In genomic region chr19:17977073-17977472, GRCh38 we compare ENCODE assay signal across 33 cellular contexts. TPM values are rescaled to one million over a fixed set of nuclear protein-coding genes. Genes with fewer than 3 reads are reported as not detected.
"Had no signal": no experiment of that assay in that cellular context is flagged by ENCODE, and none has a peak within 500 bp of the region (broad histone marks: within the 10 kb centered on the region; RNA-seq: fewer than 3 reads in every experiment).

No MANE protein-coding gene starts in this region.

- H3K36me3 Mint-ChIP-seq: activated naive CD8-positive, alpha-beta T cell had no signal

- H3K4me3 Mint-ChIP-seq: activated CD4-positive, alpha-beta memory T cell treated with anti-CD3 and anti-CD28 coated beads, Interleukin-2, amount 10 ng/mL, durations not matched to agents 7 days and 5 days; activated CD4-positive, alpha-beta T cell treated with anti-CD3 and anti-CD28 coated beads, Interleukin-2, amount 10 ng/mL, durations not matched to agents 7 days and 5 days; activated naive CD8-positive, alpha-beta T cell; activated T-cell treated with anti-CD3 and anti-CD28 coated beads, Interleukin-2, amount 50 U/mL, for 24 hours; activated T-cell treated with anti-CD3 and anti-CD28 coated beads, Interleukin-2, amount 50 U/mL, for 72 hours; effector memory CD8-positive, alpha-beta T cell; T-helper 17 cell; T-helper 2 cell treated with Interferon-gamma antibody and Interleukin-4, amounts not matched to agents 5 μg/mL and 100 μg/mL, for 36 hours; WTC11 had no signal

- H3K27me3 ChIP-seq: body of pancreas, cardiac muscle cell, colonic mucosa, dorsolateral prefrontal cortex had no signal

- H3K36me3 ChIP-seq: cardiac muscle cell, colonic mucosa, esophagus squamous epithelium, gastroesophageal sphincter, heart right ventricle had no signal

- ATAC-seq: activated T-cell treated with anti-CD3 and anti-CD28 coated beads, Interleukin-2, amount 50 U/mL, for 72 hours; body of pancreas; effector memory CD8-positive, alpha-beta T cell; gastroesophageal sphincter; heart right ventricle; T-helper 17 cell; WTC11 had no signal

- H3K4me3 ChIP-seq: body of pancreas, cardiac muscle cell, colonic mucosa, dorsolateral prefrontal cortex, esophagus squamous epithelium, gastroesophageal sphincter, heart right ventricle had no signal

- H3K4me1 ChIP-seq: body of pancreas, colonic mucosa, esophagus squamous epithelium, gastroesophageal sphincter had no signal

- H3K27ac Mint-ChIP-seq: activated CD4-positive, alpha-beta memory T cell treated with anti-CD3 and anti-CD28 coated beads, Interleukin-2, amount 10 ng/mL, durations not matched to agents 7 days and 5 days; activated CD4-positive, alpha-beta T cell treated with anti-CD3 and anti-CD28 coated beads, Interleukin-2, amount 10 ng/mL, durations not matched to agents 7 days and 5 days; activated naive CD8-positive, alpha-beta T cell; activated T-cell treated with anti-CD3 and anti-CD28 coated beads, Interleukin-2, amount 50 U/mL, for 24 hours; activated T-cell treated with anti-CD3 and anti-CD28 coated beads, Interleukin-2, amount 50 U/mL, for 72 hours; effector memory CD8-positive, alpha-beta T cell; T-helper 17 cell; T-helper 2 cell treated with Interferon-gamma antibody and Interleukin-4, amounts not matched to agents 5 μg/mL and 100 μg/mL, for 36 hours; WTC11 had no signal

- DNase-seq: activated CD4-positive, alpha-beta memory T cell treated with anti-CD3 and anti-CD28 coated beads, Interleukin-2, amount 10 ng/mL, durations not matched to agents 7 days and 5 days; activated CD4-positive, alpha-beta T cell treated with anti-CD3 and anti-CD28 coated beads for 1 hour; activated CD4-positive, alpha-beta T cell treated with anti-CD3 and anti-CD28 coated beads for 4 hours; activated CD4-positive, alpha-beta T cell treated with anti-CD3 and anti-CD28 coated beads, Interleukin-2, amount 10 ng/mL, durations not matched to agents 7 days and 5 days; activated CD4-positive, alpha-beta T cell treated with anti-CD3 and anti-CD28 coated beads, Interleukin-2, amount 50 U/mL, for 4 hours; activated CD8-positive, alpha-beta memory T cell treated with anti-CD3 and anti-CD28 coated beads, Interleukin-2, amount 50 U/mL, for 48 hours; activated gamma-delta T cell treated with Interleukin-2 at 50 U/mL for 16 hours; activated naive CD4-positive, alpha-beta T cell treated with anti-CD3 and anti-CD28 coated beads, Interleukin-2, amount 50 U/mL, for 16 hours; activated naive CD4-positive, alpha-beta T cell treated with Interleukin-2 at 50 U/mL for 16 hours; activated T-cell treated with anti-CD3 and anti-CD28 coated beads for 4 hours; activated T-cell treated with anti-CD3 and anti-CD28 coated beads, Interleukin-2, amount 50 U/mL, for 24 hours; activated T-cell treated with anti-CD3 and anti-CD28 coated beads, Interleukin-2, amount 50 U/mL, for 72 hours; amniotic stem cell; anterior cingulate cortex; body of pancreas; central memory CD4-positive, alpha-beta T cell; cerebellar nuclear complex; colonic mucosa; dorsolateral prefrontal cortex; effector CD4-positive, alpha-beta T cell; effector memory CD8-positive, alpha-beta T cell; esophagus squamous epithelium; foreskin melanocyte; heart right ventricle; T-helper 1 cell; T-helper 17 cell; T1000 had no signal

- H3K9me3 Mint-ChIP-seq: activated CD4-positive, alpha-beta memory T cell treated with anti-CD3 and anti-CD28 coated beads, Interleukin-2, amount 10 ng/mL, durations not matched to agents 7 days and 5 days; activated CD4-positive, alpha-beta T cell treated with anti-CD3 and anti-CD28 coated beads, Interleukin-2, amount 10 ng/mL, durations not matched to agents 7 days and 5 days; activated T-cell treated with anti-CD3 and anti-CD28 coated beads, Interleukin-2, amount 50 U/mL, for 24 hours; activated T-cell treated with anti-CD3 and anti-CD28 coated beads, Interleukin-2, amount 50 U/mL, for 72 hours; effector memory CD8-positive, alpha-beta T cell; T-helper 2 cell treated with Interferon-gamma antibody and Interleukin-4, amounts not matched to agents 5 μg/mL and 100 μg/mL, for 36 hours; WTC11 had no signal

- H3K27ac ChIP-seq: body of pancreas, cardiac muscle cell, colonic mucosa, dorsolateral prefrontal cortex, epithelial cell of prostate, esophagus squamous epithelium, gastroesophageal sphincter, heart right ventricle had no signal

- H3K9me3 ChIP-seq: body of pancreas, colonic mucosa, esophagus squamous epithelium, gastroesophageal sphincter, heart right ventricle had no signal

- H3K4me1 Mint-ChIP-seq: activated CD4-positive, alpha-beta memory T cell treated with anti-CD3 and anti-CD28 coated beads, Interleukin-2, amount 10 ng/mL, durations not matched to agents 7 days and 5 days; T-helper 17 cell; WTC11 had no signal

RNA-seq across cellular contexts. Expression of gene KCNN1, which starts 10.2 kb away (rescaled TPM):
- total RNA-seq: activated CD4-positive, alpha-beta memory T cell treated with anti-CD3 and anti-CD28 coated beads, Interleukin-2, amount 10 ng/mL, durations not matched to agents 7 days and 5 days; activated CD4-positive, alpha-beta T cell treated with anti-CD3 and anti-CD28 coated beads, Interleukin-2, amount 10 ng/mL, durations not matched to agents 7 days and 5 days; body of pancreas; colonic mucosa; T-helper 17 cell had no signal
